Comparison of ENCODE assay signal across 7 cellular contexts in the genomic region with DNA sequence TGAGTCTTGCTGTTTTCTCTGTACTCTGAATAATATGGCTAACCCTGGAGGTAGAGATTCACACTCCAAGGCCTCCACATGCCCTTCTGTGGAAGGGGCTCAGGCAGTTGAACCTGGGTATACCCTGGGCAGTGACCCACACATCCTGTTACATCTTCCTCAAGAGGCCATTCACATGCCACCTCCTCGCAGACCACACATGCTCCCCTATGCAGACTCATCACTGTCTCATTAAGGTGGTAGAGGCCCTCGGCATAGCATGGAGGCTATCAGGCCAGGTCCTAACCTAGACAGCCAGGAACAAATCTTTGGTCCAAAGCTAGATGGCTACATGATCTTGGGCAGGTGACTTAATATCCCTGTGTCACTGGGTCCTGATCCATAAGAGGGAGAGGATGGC.
"Had no signal": no experiment of that assay in that cellular context is flagged by ENCODE, and none has a peak within 500 bp of the region (broad histone marks: within the 10 kb centered on the region; RNA-seq: fewer than 3 reads in every experiment).

No MANE protein-coding gene starts in this region.

- ATAC-seq: HCT116, K562 had no signal

- DNase-seq: GM23248, GOT3, H7, HFFc6, IMR-90 had no signal

- H3K27ac Mint-ChIP-seq: HFFc6 had no signal

- H3K4me3 Mint-ChIP-seq: HFFc6 had no signal
